ENCODE assay signal across 20 cellular contexts in the genomic region with DNA sequence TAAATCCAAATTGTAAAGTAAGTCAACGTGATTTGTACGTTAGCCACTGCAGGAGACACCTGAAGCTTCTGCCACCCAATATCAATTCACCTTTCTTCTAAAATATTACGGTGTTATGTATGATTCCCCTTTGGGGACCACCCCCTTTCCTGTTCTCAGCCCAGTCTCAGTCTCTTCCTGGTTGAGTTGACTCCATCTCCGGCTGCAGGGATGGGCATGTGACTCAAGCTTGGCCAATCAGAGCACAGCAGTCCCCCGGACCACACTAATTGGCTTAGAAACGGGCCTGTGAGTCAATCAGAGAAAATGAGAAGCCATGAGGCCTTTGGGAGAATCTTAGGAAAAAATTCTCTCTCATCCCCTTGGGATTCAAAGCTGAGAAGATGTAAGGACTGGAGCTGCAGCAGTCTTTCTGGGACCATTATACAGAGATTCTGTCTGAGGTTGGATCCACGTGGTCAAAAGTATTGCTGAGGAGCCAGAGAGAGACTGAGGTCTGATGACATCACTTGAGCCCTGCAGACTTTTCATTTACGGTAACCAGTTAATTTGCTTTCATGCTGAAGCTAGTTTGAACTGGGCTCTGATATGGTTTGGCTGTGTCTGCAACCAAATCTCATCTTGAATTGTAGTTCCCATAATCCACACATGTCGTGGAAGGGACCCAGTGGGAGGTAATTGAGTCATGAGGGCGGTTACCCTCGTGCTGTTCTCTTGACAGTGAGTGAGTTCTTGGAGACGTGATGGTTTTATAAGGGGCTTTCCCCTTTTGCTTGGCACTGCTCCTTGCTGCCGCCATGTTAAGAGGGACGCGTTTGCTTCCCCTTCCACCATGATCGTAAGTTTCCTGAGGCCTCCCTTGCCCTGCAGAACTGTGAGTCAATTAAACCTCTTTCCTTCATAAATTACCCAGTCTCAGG. TPM values are rescaled to one million over a fixed set of nuclear protein-coding genes. Genes with fewer than 3 reads are reported as not detected.
DNase-seq lines count a peak whose midpoint lies in the region; ATAC-seq and TF ChIP-seq lines count a peak whose summit lies in the region.
"Had no signal": no experiment of that assay in that cellular context is flagged by ENCODE, and none has a peak within 500 bp of the region (broad histone marks: within the 10 kb centered on the region; RNA-seq: fewer than 3 reads in every experiment).

No MANE protein-coding gene starts in this region.

- TF ChIP-seq POLR2A in HCT116 (IDR thresholded peaks at IDR 0.05; ENCODE audit: borderline replicate concordance, extremely low read depth, insufficient read depth, insufficient read length), result peak; percentile 59

- no peaks in the 10 kb centered on the region for H3K36me3 ChIP-seq in HCT116 (ENCODE audit: control insufficient read depth in 1 of 2, insufficient read depth in 2 of 2, low read length in 2 of 2)
- H3K36me3 ChIP-seq: left ventricle myocardium inferior, ovary had no signal

- H3K27ac ChIP-seq in HCT116 (ENCODE audit: low read depth, low read length) (no peak overlapping the region), RWPE1 (no peak overlapping the region), foreskin keratinocyte (no peak overlapping the region)
- H3K27ac ChIP-seq: left ventricle myocardium inferior, ovary had no signal

- DNase-seq in ACHN (peak; percentile 5), HCT116 (ENCODE audit: low read depth, low spot score) (peak; percentile 71), RWPE1 (ENCODE audit: low spot score) (peak; percentile 12), foreskin keratinocyte (no peak), AML-193 (lab: John Stamatoyannopoulos, UW) (no peak)
- no peak for DNase-seq in stimulated activated CD4-positive, alpha-beta T cell treated with anti-CD3 and anti-CD28 coated beads, Interleukin-1b, Interleukin-23, amount 100 ng/mL, for 48 hours
- DNase-seq: activated CD4-positive, alpha-beta T cell treated with anti-CD3 and anti-CD28 coated beads for 48 hours; activated CD8-positive, alpha-beta memory T cell treated with anti-CD3 and anti-CD28 coated beads, Interleukin-2, amount 50 U/mL, for 4 hours; anterior cingulate cortex; Calu3; foreskin melanocyte; left ventricle myocardium inferior; NCI-H1092; NCI-H2081 treated with DMSO at 0.1 percent for 48 hours; ovary; stimulated activated CD4-positive, alpha-beta T cell treated with anti-CD3 and anti-CD28 coated beads, Interleukin-4, amount 100 ng/mL, for 4 hours; stimulated activated CD8-positive, alpha-beta memory T cell treated with anti-CD3 and anti-CD28 coated beads, Interleukin-4, amount 100 ng/mL, for 48 hours; substantia nigra had no signal

- TSS peak; percentile 72 for BruUV-seq in HCT116 (replicated peaks; lab: Mats Ljungman, UMichigan)

- H3K9me2 ChIP-seq in HCT116 (ENCODE audit: insufficient read depth), result no peaks in the 10 kb centered on the region

- H3K27me3 ChIP-seq in HCT116 (ENCODE audit: insufficient read depth, low read length) (no peaks in the 10 kb centered on the region), foreskin keratinocyte (peaks cover 3% of the 10 kb centered on the region)
- H3K27me3 ChIP-seq: ovary had no signal

- H3K79me2 ChIP-seq in HCT116 (ENCODE audit: insufficient read depth, low read length), result no peaks in the 10 kb centered on the region; the same call in 1 of the 2 replicates

- in situ Hi-C loops in ACHN (cut with HindIII; ENCODE audit: low pct_ligation_motif_present, low pct_unique_long_range_greater_than_20kb, low sequenced_read_pairs), result no loop called here

- TF ChIP-seq RAD21 in HCT116 (IDR thresholded peaks at IDR 0.05; ENCODE audit: low read depth), result no peak

- peak overlapping the region; percentile 36 to 37 for H3K4me3 ChIP-seq in HCT116 (replicated peaks in 1 of 2; ENCODE audit: low read depth in 1 of 2, low read length in 2 of 2)
- H3K4me3 ChIP-seq: left ventricle myocardium inferior, ovary had no signal

- H3K4me1 ChIP-seq in HCT116 (ENCODE audit: control insufficient read depth in 1 of 2, insufficient read depth in 2 of 2, low read length in 2 of 2) (peaks cover 0 to 18% of the 10 kb centered on the region in 2 experiments; a peak in 2 of 4 replicates), foreskin keratinocyte (no peaks in the 10 kb centered on the region)
- H3K4me1 ChIP-seq: left ventricle myocardium inferior had no signal

- RAD21 ChIA-PET in HCT116 (lab: Charles Lee; ENCODE audit: low non-redundant PET in 1 of 2, low total read pairs in 2 of 2, uncharacterized antibody in 2 of 2, unreplicated experiment in 2 of 2), result no interaction called here

- no peak for TF ChIP-seq CTCF in HCT116 (IDR thresholded peaks at IDR 0.05 in 2 of 3, conservative IDR thresholded peaks at IDR 0.05 in 1 of 3; ENCODE audit: borderline replicate concordance in 1 of 3, insufficient read depth in 1 of 3, low read depth in 2 of 3, low read length in 2 of 3)
- no peak for TF ChIP-seq CTCF in RWPE1 (conservative IDR thresholded peaks at IDR 0.05; ENCODE audit: low read depth)
- TF ChIP-seq CTCF in foreskin keratinocyte (conservative IDR thresholded peaks at IDR 0.05), result no peak

- H3K9me3 ChIP-seq in HCT116 (ENCODE audit: control insufficient read depth in 1 of 2, insufficient read depth in 1 of 2, low read depth in 1 of 2, low read length in 2 of 2), result no peaks in the 10 kb centered on the region
- H3K9me3 ChIP-seq: left ventricle myocardium inferior, ovary had no signal

- intact Hi-C loops in HCT116 (cut with micrococcal nuclease), result no loop called here

- peak overlapping the region; percentile 49 for H3K4me2 ChIP-seq in HCT116 (ENCODE audit: low read length)

- H4K20me1 ChIP-seq in HCT116 (ENCODE audit: insufficient read depth), result no peaks in the 10 kb centered on the region

- H3K9ac ChIP-seq in HCT116 (ENCODE audit: low read length), result peak overlapping the region; percentile 19; the same call in 1 of the 2 replicates

- POLR2A ChIA-PET in HCT116 (lab: Charles Lee) (no interaction called here), RWPE1 (lab: Yijun Ruan, JAX; ENCODE audit: low non-redundant PET) (no interaction called here)

- ATAC-seq in HCT116, result peak; percentile 98
- ATAC-seq in foreskin keratinocyte, result peak; percentile 20
- ATAC-seq in HG02759 (IDR thresholded peaks at IDR 0.05; ENCODE audit: unreplicated experiment), result no peak
- ATAC-seq in HG02970 (IDR thresholded peaks at IDR 0.05; ENCODE audit: low FRiP score, unreplicated experiment), result no peak

- CTCF ChIA-PET in HCT116 (lab: Charles Lee), result no interaction called here
- CTCF ChIA-PET in RWPE1 (lab: Yijun Ruan, JAX), result interaction anchor here (0.6 kb wide), 1 partner anchor 19 kb away, joined by 3 read pairs; no protein-coding TSS in a partner anchor

- peak overlapping the region; percentile 80 for H2AFZ ChIP-seq in HCT116 (ENCODE audit: low read depth, low read length, poor library complexity, severe bottlenecking)

TF ChIP-seq in HCT116, 20 proteins besides CTCF, POLR2A, EP300 and RAD21:
- TF ChIP-seq, protein P1, sequence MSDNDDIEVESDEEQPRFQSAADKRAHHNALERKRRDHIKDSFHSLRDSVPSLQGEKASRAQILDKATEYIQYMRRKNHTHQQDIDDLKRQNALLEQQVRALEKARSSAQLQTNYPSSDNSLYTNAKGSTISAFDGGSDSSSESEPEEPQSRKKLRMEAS (IDR thresholded peaks at IDR 0.05), result peak; percentile 67
- TF ChIP-seq FOSL1 (IDR thresholded peaks at IDR 0.05; ENCODE audit: low read depth), result no peak; the same call in 1 of the 2 replicates
- TF ChIP-seq SP1 (IDR thresholded peaks at IDR 0.05; ENCODE audit: low read depth), result no peak; the same call in 1 of the 2 replicates
- TF ChIP-seq SIN3A (IDR thresholded peaks at IDR 0.05; ENCODE audit: low read depth), result no peak
- TF ChIP-seq POLR2AphosphoS5 (IDR thresholded peaks at IDR 0.05; ENCODE audit: low read depth, low read length), result peak; percentile 62
- peak; percentile 56; the same call in 1 of the 2 replicates for TF ChIP-seq ELF1 (IDR thresholded peaks at IDR 0.05; ENCODE audit: borderline replicate concordance, low read depth)
- TF ChIP-seq, protein P2, sequence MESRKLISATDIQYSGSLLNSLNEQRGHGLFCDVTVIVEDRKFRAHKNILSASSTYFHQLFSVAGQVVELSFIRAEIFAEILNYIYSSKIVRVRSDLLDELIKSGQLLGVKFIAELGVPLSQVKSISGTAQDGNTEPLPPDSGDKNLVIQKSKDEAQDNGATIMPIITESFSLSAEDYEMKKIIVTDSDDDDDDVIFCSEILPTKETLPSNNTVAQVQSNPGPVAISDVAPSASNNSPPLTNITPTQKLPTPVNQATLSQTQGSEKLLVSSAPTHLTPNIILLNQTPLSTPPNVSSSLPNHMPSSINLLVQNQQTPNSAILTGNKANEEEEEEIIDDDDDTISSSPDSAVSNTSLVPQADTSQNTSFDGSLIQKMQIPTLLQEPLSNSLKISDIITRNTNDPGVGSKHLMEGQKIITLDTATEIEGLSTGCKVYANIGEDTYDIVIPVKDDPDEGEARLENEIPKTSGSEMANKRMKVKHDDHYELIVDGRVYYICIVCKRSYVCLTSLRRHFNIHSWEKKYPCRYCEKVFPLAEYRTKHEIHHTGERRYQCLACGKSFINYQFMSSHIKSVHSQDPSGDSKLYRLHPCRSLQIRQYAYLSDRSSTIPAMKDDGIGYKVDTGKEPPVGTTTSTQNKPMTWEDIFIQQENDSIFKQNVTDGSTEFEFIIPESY (IDR thresholded peaks at IDR 0.05; ENCODE audit: extremely low read depth, insufficient replicate concordance, low read length), result no peak
- no peak for TF ChIP-seq SRF (IDR thresholded peaks at IDR 0.05; ENCODE audit: low read depth)
TF ChIP-seq in HCT116: peak in this region for 3.

RNA-seq across cellular contexts. Expression of a gene that starts 10.5 kb away (rescaled TPM):
- total RNA-seq in HCT116 (2021; ENCODE audit: unreplicated experiment) (3.5 TPM), foreskin keratinocyte (0.24 and 0.25 TPM in 2 replicates)
- 3.0 and 4.6 TPM in 2 replicates for polyA plus RNA-seq in HCT116 (2012)
- 0.16 and 0.24 TPM in 2 replicates for polyA plus RNA-seq in foreskin keratinocyte
- total RNA-seq: left ventricle myocardium inferior had no signal

Comparison
In these comparisons a context has a peak if more than half of its experiments do, and no peak if none do; other contexts are left out.
1. DNase-seq: peak in ACHN (single experiment), HCT116 (single experiment) and RWPE1 (single experiment); none in foreskin keratinocyte (0 of 2), AML-193 (0 of 2) and stimulated activated CD4-positive, alpha-beta T cell treated with anti-CD3 and anti-CD28 coated beads, Interleukin-1b, Interleukin-23, amount 100 ng/mL, for 48 hours (single experiment).
2. ATAC-seq: peak in HCT116 (single experiment) and foreskin keratinocyte (single experiment); none in HG02759 (single experiment) and HG02970 (single experiment).